2 cellular contexts compared by ENCODE assay signal in the genomic region with DNA sequence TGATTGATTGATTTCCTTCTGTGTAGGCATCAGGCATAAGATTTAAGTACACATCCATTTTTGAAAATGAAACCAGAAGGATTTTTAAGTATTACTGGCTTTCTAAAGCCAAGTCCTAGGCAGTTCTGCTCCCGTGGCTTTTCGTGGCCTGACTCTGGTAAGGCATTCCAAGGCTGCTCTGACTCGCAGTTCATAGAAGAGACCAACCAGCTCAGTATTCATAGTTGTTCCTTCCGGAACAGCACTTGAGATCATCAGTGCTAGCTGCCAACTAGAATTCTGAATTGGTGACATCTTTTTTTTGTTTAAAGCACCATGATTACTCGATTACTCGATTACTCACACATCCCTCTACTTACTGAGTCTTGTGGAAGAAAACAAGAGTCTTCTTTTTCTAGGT.
TF ChIP-seq lines count a peak whose summit lies in the region.

No MANE protein-coding gene starts in this region.

TF ChIP-seq in IMR-90, 13 proteins besides CTCF, POLR2A, EP300 and RAD21 (continued from another document):
- TF ChIP-seq, protein P1, sequence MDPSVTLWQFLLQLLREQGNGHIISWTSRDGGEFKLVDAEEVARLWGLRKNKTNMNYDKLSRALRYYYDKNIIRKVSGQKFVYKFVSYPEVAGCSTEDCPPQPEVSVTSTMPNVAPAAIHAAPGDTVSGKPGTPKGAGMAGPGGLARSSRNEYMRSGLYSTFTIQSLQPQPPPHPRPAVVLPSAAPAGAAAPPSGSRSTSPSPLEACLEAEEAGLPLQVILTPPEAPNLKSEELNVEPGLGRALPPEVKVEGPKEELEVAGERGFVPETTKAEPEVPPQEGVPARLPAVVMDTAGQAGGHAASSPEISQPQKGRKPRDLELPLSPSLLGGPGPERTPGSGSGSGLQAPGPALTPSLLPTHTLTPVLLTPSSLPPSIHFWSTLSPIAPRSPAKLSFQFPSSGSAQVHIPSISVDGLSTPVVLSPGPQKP (IDR thresholded peaks at IDR 0.05; ENCODE audit: borderline replicate concordance, low read depth, low read length), result no peak
- TF ChIP-seq CHD1 (IDR thresholded peaks at IDR 0.05; ENCODE audit: low read depth, low read length) (no peak), MAZ (IDR thresholded peaks at IDR 0.05; ENCODE audit: borderline replicate concordance, low read depth, low read length) (no peak), CEBPB (IDR thresholded peaks at IDR 0.05; ENCODE audit: low read depth, low read length) (no peak), SMC3 (IDR thresholded peaks at IDR 0.05; ENCODE audit: low read depth, low read length) (no peak), BHLHE40 (IDR thresholded peaks at IDR 0.05; ENCODE audit: low read depth, low read length) (no peak), MXI1 (IDR thresholded peaks at IDR 0.05; ENCODE audit: borderline replicate concordance, low read depth, low read length) (no peak), NFE2L2 (IDR thresholded peaks at IDR 0.05; ENCODE audit: low read depth, low read length) (no peak), RFX5 (IDR thresholded peaks at IDR 0.05; ENCODE audit: low read depth, low read length) (no peak)
- TF ChIP-seq, protein P2, sequence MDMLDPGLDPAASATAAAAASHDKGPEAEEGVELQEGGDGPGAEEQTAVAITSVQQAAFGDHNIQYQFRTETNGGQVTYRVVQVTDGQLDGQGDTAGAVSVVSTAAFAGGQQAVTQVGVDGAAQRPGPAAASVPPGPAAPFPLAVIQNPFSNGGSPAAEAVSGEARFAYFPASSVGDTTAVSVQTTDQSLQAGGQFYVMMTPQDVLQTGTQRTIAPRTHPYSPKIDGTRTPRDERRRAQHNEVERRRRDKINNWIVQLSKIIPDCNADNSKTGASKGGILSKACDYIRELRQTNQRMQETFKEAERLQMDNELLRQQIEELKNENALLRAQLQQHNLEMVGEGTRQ (IDR thresholded peaks at IDR 0.05; ENCODE audit: low read depth, low read length), result no peak

TF ChIP-seq in WTC11, 78 proteins besides CTCF, POLR2A, EP300 and RAD21 (continued from another document):
- TF ChIP-seq, protein P3, sequence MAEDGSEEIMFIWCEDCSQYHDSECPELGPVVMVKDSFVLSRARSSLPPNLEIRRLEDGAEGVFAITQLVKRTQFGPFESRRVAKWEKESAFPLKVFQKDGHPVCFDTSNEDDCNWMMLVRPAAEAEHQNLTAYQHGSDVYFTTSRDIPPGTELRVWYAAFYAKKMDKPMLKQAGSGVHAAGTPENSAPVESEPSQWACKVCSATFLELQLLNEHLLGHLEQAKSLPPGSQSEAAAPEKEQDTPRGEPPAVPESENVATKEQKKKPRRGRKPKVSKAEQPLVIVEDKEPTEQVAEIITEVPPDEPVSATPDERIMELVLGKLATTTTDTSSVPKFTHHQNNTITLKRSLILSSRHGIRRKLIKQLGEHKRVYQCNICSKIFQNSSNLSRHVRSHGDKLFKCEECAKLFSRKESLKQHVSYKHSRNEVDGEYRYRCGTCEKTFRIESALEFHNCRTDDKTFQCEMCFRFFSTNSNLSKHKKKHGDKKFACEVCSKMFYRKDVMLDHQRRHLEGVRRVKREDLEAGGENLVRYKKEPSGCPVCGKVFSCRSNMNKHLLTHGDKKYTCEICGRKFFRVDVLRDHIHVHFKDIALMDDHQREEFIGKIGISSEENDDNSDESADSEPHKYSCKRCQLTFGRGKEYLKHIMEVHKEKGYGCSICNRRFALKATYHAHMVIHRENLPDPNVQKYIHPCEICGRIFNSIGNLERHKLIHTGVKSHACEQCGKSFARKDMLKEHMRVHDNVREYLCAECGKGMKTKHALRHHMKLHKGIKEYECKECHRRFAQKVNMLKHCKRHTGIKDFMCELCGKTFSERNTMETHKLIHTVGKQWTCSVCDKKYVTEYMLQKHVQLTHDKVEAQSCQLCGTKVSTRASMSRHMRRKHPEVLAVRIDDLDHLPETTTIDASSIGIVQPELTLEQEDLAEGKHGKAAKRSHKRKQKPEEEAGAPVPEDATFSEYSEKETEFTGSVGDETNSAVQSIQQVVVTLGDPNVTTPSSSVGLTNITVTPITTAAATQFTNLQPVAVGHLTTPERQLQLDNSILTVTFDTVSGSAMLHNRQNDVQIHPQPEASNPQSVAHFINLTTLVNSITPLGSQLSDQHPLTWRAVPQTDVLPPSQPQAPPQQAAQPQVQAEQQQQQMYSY (CRISPR knock-in tag; IDR thresholded peaks at IDR 0.05), result no peak
- TF ChIP-seq ZNF671 (CRISPR knock-in tag; IDR thresholded peaks at IDR 0.05) (no peak), ZNF317 (CRISPR knock-in tag; IDR thresholded peaks at IDR 0.05; ENCODE audit: borderline replicate concordance, low read depth) (no peak), TP53 (CRISPR knock-in tag; IDR thresholded peaks at IDR 0.05) (no peak), PRRX2 (CRISPR knock-in tag; IDR thresholded peaks at IDR 0.05) (no peak), JAZF1 (CRISPR knock-in tag; IDR thresholded peaks at IDR 0.05) (no peak), ZNF138 (CRISPR knock-in tag; conservative IDR thresholded peaks at IDR 0.05) (no peak), IRF2 (CRISPR knock-in tag; IDR thresholded peaks at IDR 0.05; ENCODE audit: borderline replicate concordance, low read depth) (no peak), SMAD3 (CRISPR knock-in tag; IDR thresholded peaks at IDR 0.05; ENCODE audit: borderline replicate concordance) (no peak)
- TF ChIP-seq, protein P4, sequence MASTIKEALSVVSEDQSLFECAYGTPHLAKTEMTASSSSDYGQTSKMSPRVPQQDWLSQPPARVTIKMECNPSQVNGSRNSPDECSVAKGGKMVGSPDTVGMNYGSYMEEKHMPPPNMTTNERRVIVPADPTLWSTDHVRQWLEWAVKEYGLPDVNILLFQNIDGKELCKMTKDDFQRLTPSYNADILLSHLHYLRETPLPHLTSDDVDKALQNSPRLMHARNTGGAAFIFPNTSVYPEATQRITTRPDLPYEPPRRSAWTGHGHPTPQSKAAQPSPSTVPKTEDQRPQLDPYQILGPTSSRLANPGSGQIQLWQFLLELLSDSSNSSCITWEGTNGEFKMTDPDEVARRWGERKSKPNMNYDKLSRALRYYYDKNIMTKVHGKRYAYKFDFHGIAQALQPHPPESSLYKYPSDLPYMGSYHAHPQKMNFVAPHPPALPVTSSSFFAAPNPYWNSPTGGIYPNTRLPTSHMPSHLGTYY (CRISPR knock-in tag; IDR thresholded peaks at IDR 0.05), result no peak
- TF ChIP-seq, protein P2 (CRISPR knock-in tag; IDR thresholded peaks at IDR 0.05), result no peak
- TF ChIP-seq, protein P5, sequence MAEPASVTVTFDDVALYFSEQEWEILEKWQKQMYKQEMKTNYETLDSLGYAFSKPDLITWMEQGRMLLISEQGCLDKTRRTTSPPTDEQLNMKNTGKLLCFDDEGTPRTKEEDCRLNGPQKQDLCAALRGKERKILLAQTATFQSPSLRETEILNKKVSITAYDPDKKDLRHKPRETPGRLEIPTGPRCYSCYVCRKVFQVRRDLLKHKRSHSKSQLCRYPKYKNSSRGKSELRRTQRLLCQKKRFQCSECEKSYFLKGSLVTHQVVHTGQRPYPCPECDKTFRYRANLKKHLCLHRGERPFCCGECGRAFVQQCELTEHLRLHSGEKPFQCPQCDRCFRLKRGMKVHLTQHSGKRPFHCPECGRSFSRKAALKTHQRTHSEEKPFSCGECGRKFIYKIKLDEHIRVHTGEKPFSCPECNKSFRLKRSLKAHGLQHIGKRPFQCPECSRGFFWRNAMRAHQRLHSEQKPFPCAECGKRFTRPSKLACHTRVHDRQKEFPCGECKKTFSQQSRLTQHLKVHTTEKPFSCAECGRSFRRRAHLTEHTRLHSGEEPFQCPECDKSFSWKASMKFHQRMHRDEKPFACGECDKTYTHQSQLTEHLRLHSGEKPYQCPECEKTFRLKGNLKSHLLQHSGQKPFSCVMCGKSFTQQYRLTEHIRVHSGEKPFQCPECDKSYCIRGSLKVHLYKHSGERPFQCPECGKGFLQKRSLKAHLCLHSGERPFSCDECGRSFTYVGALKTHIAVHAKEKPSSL (CRISPR knock-in tag; conservative IDR thresholded peaks at IDR 0.05), result no peak
- TF ChIP-seq, protein P6, sequence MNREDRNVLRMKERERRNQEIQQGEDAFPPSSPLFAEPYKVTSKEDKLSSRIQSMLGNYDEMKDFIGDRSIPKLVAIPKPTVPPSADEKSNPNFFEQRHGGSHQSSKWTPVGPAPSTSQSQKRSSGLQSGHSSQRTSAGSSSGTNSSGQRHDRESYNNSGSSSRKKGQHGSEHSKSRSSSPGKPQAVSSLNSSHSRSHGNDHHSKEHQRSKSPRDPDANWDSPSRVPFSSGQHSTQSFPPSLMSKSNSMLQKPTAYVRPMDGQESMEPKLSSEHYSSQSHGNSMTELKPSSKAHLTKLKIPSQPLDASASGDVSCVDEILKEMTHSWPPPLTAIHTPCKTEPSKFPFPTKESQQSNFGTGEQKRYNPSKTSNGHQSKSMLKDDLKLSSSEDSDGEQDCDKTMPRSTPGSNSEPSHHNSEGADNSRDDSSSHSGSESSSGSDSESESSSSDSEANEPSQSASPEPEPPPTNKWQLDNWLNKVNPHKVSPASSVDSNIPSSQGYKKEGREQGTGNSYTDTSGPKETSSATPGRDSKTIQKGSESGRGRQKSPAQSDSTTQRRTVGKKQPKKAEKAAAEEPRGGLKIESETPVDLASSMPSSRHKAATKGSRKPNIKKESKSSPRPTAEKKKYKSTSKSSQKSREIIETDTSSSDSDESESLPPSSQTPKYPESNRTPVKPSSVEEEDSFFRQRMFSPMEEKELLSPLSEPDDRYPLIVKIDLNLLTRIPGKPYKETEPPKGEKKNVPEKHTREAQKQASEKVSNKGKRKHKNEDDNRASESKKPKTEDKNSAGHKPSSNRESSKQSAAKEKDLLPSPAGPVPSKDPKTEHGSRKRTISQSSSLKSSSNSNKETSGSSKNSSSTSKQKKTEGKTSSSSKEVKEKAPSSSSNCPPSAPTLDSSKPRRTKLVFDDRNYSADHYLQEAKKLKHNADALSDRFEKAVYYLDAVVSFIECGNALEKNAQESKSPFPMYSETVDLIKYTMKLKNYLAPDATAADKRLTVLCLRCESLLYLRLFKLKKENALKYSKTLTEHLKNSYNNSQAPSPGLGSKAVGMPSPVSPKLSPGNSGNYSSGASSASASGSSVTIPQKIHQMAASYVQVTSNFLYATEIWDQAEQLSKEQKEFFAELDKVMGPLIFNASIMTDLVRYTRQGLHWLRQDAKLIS (CRISPR knock-in tag; IDR thresholded peaks at IDR 0.05; ENCODE audit: borderline replicate concordance), result no peak
- TF ChIP-seq, protein P7, sequence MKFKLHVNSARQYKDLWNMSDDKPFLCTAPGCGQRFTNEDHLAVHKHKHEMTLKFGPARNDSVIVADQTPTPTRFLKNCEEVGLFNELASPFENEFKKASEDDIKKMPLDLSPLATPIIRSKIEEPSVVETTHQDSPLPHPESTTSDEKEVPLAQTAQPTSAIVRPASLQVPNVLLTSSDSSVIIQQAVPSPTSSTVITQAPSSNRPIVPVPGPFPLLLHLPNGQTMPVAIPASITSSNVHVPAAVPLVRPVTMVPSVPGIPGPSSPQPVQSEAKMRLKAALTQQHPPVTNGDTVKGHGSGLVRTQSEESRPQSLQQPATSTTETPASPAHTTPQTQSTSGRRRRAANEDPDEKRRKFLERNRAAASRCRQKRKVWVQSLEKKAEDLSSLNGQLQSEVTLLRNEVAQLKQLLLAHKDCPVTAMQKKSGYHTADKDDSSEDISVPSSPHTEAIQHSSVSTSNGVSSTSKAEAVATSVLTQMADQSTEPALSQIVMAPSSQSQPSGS (CRISPR knock-in tag; IDR thresholded peaks at IDR 0.05; ENCODE audit: borderline replicate concordance, low read depth), result no peak
- TF ChIP-seq, protein P8, sequence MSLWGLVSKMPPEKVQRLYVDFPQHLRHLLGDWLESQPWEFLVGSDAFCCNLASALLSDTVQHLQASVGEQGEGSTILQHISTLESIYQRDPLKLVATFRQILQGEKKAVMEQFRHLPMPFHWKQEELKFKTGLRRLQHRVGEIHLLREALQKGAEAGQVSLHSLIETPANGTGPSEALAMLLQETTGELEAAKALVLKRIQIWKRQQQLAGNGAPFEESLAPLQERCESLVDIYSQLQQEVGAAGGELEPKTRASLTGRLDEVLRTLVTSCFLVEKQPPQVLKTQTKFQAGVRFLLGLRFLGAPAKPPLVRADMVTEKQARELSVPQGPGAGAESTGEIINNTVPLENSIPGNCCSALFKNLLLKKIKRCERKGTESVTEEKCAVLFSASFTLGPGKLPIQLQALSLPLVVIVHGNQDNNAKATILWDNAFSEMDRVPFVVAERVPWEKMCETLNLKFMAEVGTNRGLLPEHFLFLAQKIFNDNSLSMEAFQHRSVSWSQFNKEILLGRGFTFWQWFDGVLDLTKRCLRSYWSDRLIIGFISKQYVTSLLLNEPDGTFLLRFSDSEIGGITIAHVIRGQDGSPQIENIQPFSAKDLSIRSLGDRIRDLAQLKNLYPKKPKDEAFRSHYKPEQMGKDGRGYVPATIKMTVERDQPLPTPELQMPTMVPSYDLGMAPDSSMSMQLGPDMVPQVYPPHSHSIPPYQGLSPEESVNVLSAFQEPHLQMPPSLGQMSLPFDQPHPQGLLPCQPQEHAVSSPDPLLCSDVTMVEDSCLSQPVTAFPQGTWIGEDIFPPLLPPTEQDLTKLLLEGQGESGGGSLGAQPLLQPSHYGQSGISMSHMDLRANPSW (CRISPR knock-in tag; conservative IDR thresholded peaks at IDR 0.05; ENCODE audit: low read depth), result no peak
TF ChIP-seq in WTC11: peak in this region for 0.
